In genomic region chr4:153634737-153635353, GRCh38 we compare ENCODE assay signal across 8 cellular contexts. TPM values are rescaled to one million over a fixed set of nuclear protein-coding genes. Genes with fewer than 3 reads are reported as not detected.
A peak's percentile ranks its signal among the peaks of the same experiment; 100 is the strongest.
DNase-seq lines count a peak whose midpoint lies in the region; ATAC-seq and TF ChIP-seq lines count a peak whose summit lies in the region.

No MANE protein-coding gene starts in this region.

- no peak overlapping the region for H3K27ac ChIP-seq in endodermal cell (ENCODE audit: low read depth, low read length)

- intact Hi-C loops in activated CD4-positive, alpha-beta T cell treated with anti-CD3 and anti-CD28 coated beads for 36 hours (cut with DNase I, micrococcal nuclease): loop anchor here in 1 of 2 experiments (1.0 kb wide), 1 partner anchor 115 kb away; no protein-coding TSS in a partner anchor

- no peaks in the 10 kb centered on the region for H3K27me3 Mint-ChIP-seq in activated CD4-positive, alpha-beta T cell treated with anti-CD3 and anti-CD28 coated beads for 36 hours
- H3K27me3 Mint-ChIP-seq in endodermal cell (ENCODE audit: insufficient read depth) (no peaks in the 10 kb centered on the region), osteocyte (ENCODE audit: unreplicated experiment) (no peaks in the 10 kb centered on the region)

- H3K9me3 ChIP-seq in endodermal cell (ENCODE audit: control insufficient read depth, low read length): peaks cover 12% of the 10 kb centered on the region

- ATAC-seq in activated CD4-positive, alpha-beta T cell treated with anti-CD3 and anti-CD28 coated beads for 36 hours: peak; percentile 72
- ATAC-seq in GM18907 (IDR thresholded peaks at IDR 0.05; ENCODE audit: unreplicated experiment): no peak

- peak; percentile 83 for TF ChIP-seq CTCF in endodermal cell (conservative IDR thresholded peaks at IDR 0.05)
- peak; percentile 63 for TF ChIP-seq CTCF in osteocyte (IDR thresholded peaks at IDR 0.05)

- H3K4me1 ChIP-seq in endodermal cell (ENCODE audit: control insufficient read depth, insufficient read depth, low read length): no peaks in the 10 kb centered on the region

- no peak overlapping the region for H3K4me3 Mint-ChIP-seq in activated CD4-positive, alpha-beta T cell treated with anti-CD3 and anti-CD28 coated beads for 36 hours
- H3K4me3 Mint-ChIP-seq in endodermal cell (no peak overlapping the region), osteocyte (ENCODE audit: unreplicated experiment) (no peak overlapping the region)

- DNase-seq in activated CD4-positive, alpha-beta T cell treated with anti-CD3 and anti-CD28 coated beads for 36 hours: no peak
- DNase-seq in activated CD4-positive, alpha-beta T cell treated with anti-CD3 and anti-CD28 coated beads for 48 hours: no peak
- DNase-seq in NCI-H69 (lab: John Stamatoyannopoulos, UW) (peak; percentile 25), endodermal cell (no peak), osteocyte (ENCODE audit: extremely low spot score, unreplicated experiment) (no peak), NCI-H774 (lab: John Stamatoyannopoulos, UW) (no peak), ecto neural progenitor cell (ENCODE audit: low spot score) (no peak)

- H3K36me3 ChIP-seq in endodermal cell (ENCODE audit: control insufficient read depth, insufficient read depth, low read length): peaks cover 11% of the 10 kb centered on the region

- POLR2A ChIA-PET in activated CD4-positive, alpha-beta T cell treated with anti-CD3 and anti-CD28 coated beads for 36 hours (lab: Charles Lee): interaction anchor here (0.6 kb wide), 1 partner anchor 162 kb away, joined by 3 read pairs; no protein-coding TSS in a partner anchor

- H3K27ac Mint-ChIP-seq in activated CD4-positive, alpha-beta T cell treated with anti-CD3 and anti-CD28 coated beads for 36 hours: peak overlapping the region; percentile 10
- H3K27ac Mint-ChIP-seq in endodermal cell (no peak overlapping the region), osteocyte (ENCODE audit: unreplicated experiment) (no peak overlapping the region)

- H3K9me3 Mint-ChIP-seq in activated CD4-positive, alpha-beta T cell treated with anti-CD3 and anti-CD28 coated beads for 36 hours (ENCODE audit: low read depth): no peaks in the 10 kb centered on the region
- H3K9me3 Mint-ChIP-seq in endodermal cell: peaks cover 3% of the 10 kb centered on the region
- H3K9me3 Mint-ChIP-seq in osteocyte (ENCODE audit: unreplicated experiment): no peaks in the 10 kb centered on the region

- no peaks in the 10 kb centered on the region for H3K4me1 Mint-ChIP-seq in activated CD4-positive, alpha-beta T cell treated with anti-CD3 and anti-CD28 coated beads for 36 hours
- no peaks in the 10 kb centered on the region for H3K4me1 Mint-ChIP-seq in endodermal cell
- H3K4me1 Mint-ChIP-seq in osteocyte (ENCODE audit: unreplicated experiment): peaks cover 1% of the 10 kb centered on the region

- H3K27me3 ChIP-seq in endodermal cell (ENCODE audit: control insufficient read depth, insufficient read depth, low read length, poor library complexity, severe bottlenecking): no peaks in the 10 kb centered on the region

- H3K4me3 ChIP-seq in endodermal cell (ENCODE audit: low read length): no peak overlapping the region

- CTCF ChIA-PET in activated CD4-positive, alpha-beta T cell treated with anti-CD3 and anti-CD28 coated beads for 36 hours (lab: Charles Lee): interaction anchor here (0.6 to 4.2 kb wide), 13 partner anchors 9 to 514 kb away, joined by 3 to 31 read pairs (median 3); no protein-coding TSS in a partner anchor

- no peak overlapping the region for H3K9ac ChIP-seq in endodermal cell (ENCODE audit: extremely low read depth, low read length, poor library complexity, severe bottlenecking)

- 87 to 95% methylated on average over 2 to 3 of the region's 3 CpGs for WGBS in endodermal cell (ENCODE audit: insufficient coverage in 1 of 2, insufficient read length in 1 of 2), 2 experiments

- peaks cover 47% of the 10 kb centered on the region for H3K36me3 Mint-ChIP-seq in activated CD4-positive, alpha-beta T cell treated with anti-CD3 and anti-CD28 coated beads for 36 hours (ENCODE audit: low read depth)
- H3K36me3 Mint-ChIP-seq in endodermal cell (ENCODE audit: low read depth) (peaks cover 25% of the 10 kb centered on the region), osteocyte (ENCODE audit: unreplicated experiment) (peaks cover 38% of the 10 kb centered on the region)

RNA-seq across cellular contexts. Expression of gene TLR2, which starts 49.2 kb away (rescaled TPM):
- 1 to 10 TPM; 1.3 to 2.0 TPM for total RNA-seq in activated CD4-positive, alpha-beta T cell treated with anti-CD3 and anti-CD28 coated beads for 36 hours
- total RNA-seq in endodermal cell (under 1 TPM; 0.53 to 0.89 TPM), osteocyte (0.46 and 0.60 TPM in 2 replicates)
- polyA plus RNA-seq in endodermal cell (2013, experiment 1 of 2): 0.14 TPM
- 0.33 TPM for polyA plus RNA-seq in endodermal cell (2013, experiment 2 of 2)
